In genomic region chr6:43495409-43495941, GRCh38 we compare ENCODE assay signal across 10 cellular contexts. TPM values are rescaled to one million over a fixed set of nuclear protein-coding genes. Genes with fewer than 3 reads are reported as not detected.
DNase-seq lines count a peak whose midpoint lies in the region; ATAC-seq and TF ChIP-seq lines count a peak whose summit lies in the region.
"Had no signal": no experiment of that assay in that cellular context is flagged by ENCODE, and none has a peak within 500 bp of the region (broad histone marks: within the 10 kb centered on the region; RNA-seq: fewer than 3 reads in every experiment).

No MANE protein-coding gene starts in this region.

- TF ChIP-seq POLR2A in vagina (IDR thresholded peaks at IDR 0.05) (no peak), heart left ventricle (IDR thresholded peaks at IDR 0.05) (no peak)

- TF ChIP-seq EP300 in SK-N-SH (IDR thresholded peaks at IDR 0.05; ENCODE audit: borderline replicate concordance in 1 of 2, low read depth in 1 of 2, low read length in 1 of 2): no peak

- H3K9me3 Mint-ChIP-seq in stimulated activated naive CD8-positive, alpha-beta T cell treated with anti-CD3 and anti-CD28 coated beads, Interleukin-15, amount 100 ng/mL, for 72 hours: no peaks in the 10 kb centered on the region

- no peaks in the 10 kb centered on the region for H3K9me2 ChIP-seq in SK-N-SH

- H2AFZ ChIP-seq in SK-N-SH (ENCODE audit: low read depth): no peak overlapping the region

- ATAC-seq in stimulated activated naive CD8-positive, alpha-beta T cell treated with anti-CD3 and anti-CD28 coated beads, Interleukin-15, amount 100 ng/mL, for 72 hours: peak; percentile 43
- ATAC-seq in stimulated activated naive CD8-positive, alpha-beta T cell treated with anti-CD3 and anti-CD28 coated beads, Interleukin-15, Interleukin-2, amounts not matched to agents 100 U/mL and 50 U/mL, for 24 hours: no peak
- no peak for ATAC-seq in heart left ventricle

- H3K4me1 ChIP-seq in SK-N-SH (ENCODE audit: control insufficient read depth in 1 of 2, insufficient read depth in 2 of 2, low read depth in 1 of 2, low read length in 1 of 2): peaks cover 14 to 43% of the 10 kb centered on the region in 2 experiments; a peak in 3 of 4 replicates
- H3K4me1 ChIP-seq in vagina: peaks cover 52% of the 10 kb centered on the region
- H3K4me1 ChIP-seq in heart left ventricle: peaks cover 0 to 62% (median 42%) of the 10 kb centered on the region in 12 donors

- H3K36me3 ChIP-seq in SK-N-SH (replicated peaks in 1 of 2; ENCODE audit: control insufficient read depth in 1 of 2, insufficient read depth in 2 of 2, low read length in 1 of 2) (peaks cover 12 to 22% of the 10 kb centered on the region in 2 experiments), vagina (peaks cover 0 to 26% of the 10 kb centered on the region in 2 donors), heart left ventricle (peaks cover 0 to 31% (median 25%) of the 10 kb centered on the region in 9 donors)

- CTCF ChIA-PET in SK-N-SH (lab: Yijun Ruan, JAX): interaction anchor here (0.7 to 22.4 kb wide), 10 partner anchors 8 to 160 kb away, joined by 3 to 382 read pairs (median 7); partner anchors contain the start of genes DLK2, LRRC73 and TJAP1

- H3K4me3 ChIP-seq in SK-N-SH (ENCODE audit: low read depth in 2 of 2, low read length in 1 of 2) (no peak overlapping the region), fibroblast of pulmonary artery (replicated peaks; ENCODE audit: low read depth, low read length) (no peak overlapping the region), vagina (no peak overlapping the region), heart left ventricle (no peak overlapping the region)
- H3K4me3 ChIP-seq: thoracic aorta had no signal

- H3K9me3 ChIP-seq in SK-N-SH (no peaks in the 10 kb centered on the region), vagina (no peaks in the 10 kb centered on the region), heart left ventricle (no peaks in the 10 kb centered on the region)
- H3K9me3 ChIP-seq: neutrophil, thoracic aorta had no signal

- peaks cover 27% of the 10 kb centered on the region for H3K4me1 Mint-ChIP-seq in stimulated activated naive CD8-positive, alpha-beta T cell treated with anti-CD3 and anti-CD28 coated beads, Interleukin-15, amount 100 ng/mL, for 72 hours

- H3K27me3 Mint-ChIP-seq in stimulated activated naive CD8-positive, alpha-beta T cell treated with anti-CD3 and anti-CD28 coated beads, Interleukin-15, amount 100 ng/mL, for 72 hours: no peaks in the 10 kb centered on the region

- H3K27ac ChIP-seq in SK-N-SH (ENCODE audit: low read depth in 2 of 2, low read length in 1 of 2) (no peak overlapping the region; a peak in 1 of 4 replicates), vagina (peak overlapping the region; percentile 21), heart left ventricle (peak overlapping the region in 1 of 12 donors; percentile 35)
- H3K27ac ChIP-seq: neutrophil had no signal

- no peak for DNase-seq in stimulated activated naive CD8-positive, alpha-beta T cell treated with anti-CD3 and anti-CD28 coated beads, Interleukin-15, amount 100 ng/mL, for 72 hours
- no peak for DNase-seq in stimulated activated naive CD8-positive, alpha-beta T cell treated with anti-CD3 and anti-CD28 coated beads, Interleukin-15, Interleukin-2, amounts not matched to agents 100 U/mL and 50 U/mL, for 24 hours
- no peak for DNase-seq in SK-N-SH
- no peak for DNase-seq in fibroblast of pulmonary artery (ENCODE audit: low read depth)
- DNase-seq in vagina (ENCODE audit: extremely low spot score in 2 of 2): no peak
- no peak for DNase-seq in DMS153 treated with DMSO at 0.1 percent for 48 hours (lab: John Stamatoyannopoulos, UW; ENCODE audit: unreplicated experiment)
- DNase-seq in SKM-1 treated with dmso at 0.1 percent for 144 hours (lab: John Stamatoyannopoulos, UW; ENCODE audit: unreplicated experiment): no peak
- DNase-seq in heart left ventricle: no peak

- peak overlapping the region in 1 of 2 donors; percentile 64 for H3K27ac Mint-ChIP-seq in stimulated activated naive CD8-positive, alpha-beta T cell treated with anti-CD3 and anti-CD28 coated beads, Interleukin-15, amount 100 ng/mL, for 72 hours

- intact Hi-C loops in vagina (cut with DNase I) (no loop called here), heart left ventricle (cut with DNase I) (loop anchor here in 4 of 10 donors (1.0 to 10.0 kb wide), 4 partner anchors 38 to 111 kb away; partner anchors contain the start of gene DLK2 (in 1 of the 4))

- no peaks in the 10 kb centered on the region for H3F3A ChIP-seq in SK-N-SH (replicated peaks; ENCODE audit: insufficient read depth)

- H3K79me2 ChIP-seq in SK-N-SH (ENCODE audit: insufficient read depth): peaks cover 12% of the 10 kb centered on the region; the same call in 1 of the 2 replicates

- 100% methylated on average over 3 of the region's 4 CpGs for WGBS in SK-N-SH (ENCODE audit: low lambda C conversion rate)
- WGBS in heart left ventricle, 4 donors: 62 to 78% (median 70%) methylated on average over 3 to 4 of the region's 4 CpGs

- H3K4me2 ChIP-seq in SK-N-SH: no peak overlapping the region

- H3K27me3 ChIP-seq in SK-N-SH (ENCODE audit: insufficient read depth) (no peaks in the 10 kb centered on the region), vagina (no peaks in the 10 kb centered on the region), heart left ventricle (no peaks in the 10 kb centered on the region)
- H3K27me3 ChIP-seq: neutrophil had no signal

- POLR2A ChIA-PET in SK-N-SH (lab: Yijun Ruan, JAX): interaction anchor here (0.7 kb wide), 1 partner anchor 67 kb away, joined by 3 read pairs; no protein-coding TSS in a partner anchor

- no peak overlapping the region for H3K9ac ChIP-seq in SK-N-SH

- TF ChIP-seq RAD21 in SK-N-SH (IDR thresholded peaks at IDR 0.05; ENCODE audit: low read length): no peak

- TF ChIP-seq CTCF in SK-N-SH (IDR thresholded peaks at IDR 0.05): peak; percentile 40; the same call in 1 of the 2 replicates
- TF ChIP-seq CTCF in fibroblast of pulmonary artery (IDR thresholded peaks at IDR 0.05; ENCODE audit: low read length, missing control alignments): peak; percentile 20
- peak in 1 of 3 experiments; percentile 12 for TF ChIP-seq CTCF in vagina (IDR thresholded peaks at IDR 0.05)
- TF ChIP-seq CTCF in heart left ventricle (IDR thresholded peaks at IDR 0.05): peak in 5 of 12 donors; percentile 13 to 23 (median 14)

- H4K20me1 ChIP-seq in SK-N-SH (ENCODE audit: insufficient read depth): peaks cover 26% of the 10 kb centered on the region; the same call in 1 of the 2 replicates

- no peak overlapping the region for H3K4me3 Mint-ChIP-seq in stimulated activated naive CD8-positive, alpha-beta T cell treated with anti-CD3 and anti-CD28 coated beads, Interleukin-15, amount 100 ng/mL, for 72 hours

TF ChIP-seq in SK-N-SH, 30 proteins besides CTCF, POLR2A, EP300 and RAD21 (continues in another document):
- TF ChIP-seq CHD2 (IDR thresholded peaks at IDR 0.05; ENCODE audit: low read length, partially characterized antibody): no peak
- no peak for TF ChIP-seq USF1 (IDR thresholded peaks at IDR 0.05; ENCODE audit: borderline replicate concordance, low read depth)
- TF ChIP-seq NRF1 (IDR thresholded peaks at IDR 0.05; ENCODE audit: low read depth, low read length): no peak
- TF ChIP-seq FOXJ3 (CRISPR knock-in tag; IDR thresholded peaks at IDR 0.05): no peak
- no peak for TF ChIP-seq MEF2A (IDR thresholded peaks at IDR 0.05; ENCODE audit: borderline replicate concordance, low read depth)
- TF ChIP-seq FOXM1 (IDR thresholded peaks at IDR 0.05; ENCODE audit: low read depth): no peak
- TF ChIP-seq RFX5 (IDR thresholded peaks at IDR 0.05; ENCODE audit: low read length): no peak

RNA-seq across cellular contexts. Expression of gene LRRC73, which starts 14.7 kb away (rescaled TPM):
- 0.73 and 0.89 TPM in 2 replicates for polyA plus RNA-seq in SK-N-SH (2012; rRNA removed)
- polyA plus RNA-seq in SK-N-SH (2012; cell fraction: cytosol; rRNA removed): 0.90 and 1.1 TPM in 2 replicates
- 1.4 and 1.9 TPM in 2 replicates for polyA plus RNA-seq in SK-N-SH (2012; cell fraction: nucleus; rRNA removed)
- total RNA-seq in vagina: not detected
- total RNA-seq in heart left ventricle: 1 to 10 TPM in 8 of 9 donors, under 1 TPM in 1; 0.50 to 5.1 (median 1.9) TPM
- polyA plus RNA-seq in heart left ventricle: 1 to 10 TPM in 1 of 2 donors, under 1 TPM in 1; 0.53 to 1.9 TPM

RNA-seq across cellular contexts. Expression of gene TJAP1, which starts 18.1 kb away (rescaled TPM):
- polyA plus RNA-seq in SK-N-SH (2012; rRNA removed) (30.7 and 39.5 TPM in 2 replicates), heart left ventricle (10 to 100 TPM; 16.5 TPM)
- 30.1 and 33.0 TPM in 2 replicates for polyA plus RNA-seq in SK-N-SH (2012; cell fraction: cytosol; rRNA removed)
- 119 and 134 TPM in 2 replicates for polyA plus RNA-seq in SK-N-SH (2012; cell fraction: nucleus; rRNA removed)
- total RNA-seq in vagina (27.5 TPM), heart left ventricle (10 to 100 TPM; 16.9 to 34.5 (median 19.1) TPM)

RNA-seq across cellular contexts. Expression of gene YIPF3, which starts 21.3 kb away (rescaled TPM):
- polyA plus RNA-seq in SK-N-SH (2012; rRNA removed): 219 and 248 TPM in 2 replicates
- 152 and 183 TPM in 2 replicates for polyA plus RNA-seq in SK-N-SH (2012; cell fraction: cytosol; rRNA removed)
- polyA plus RNA-seq in SK-N-SH (2012; cell fraction: nucleus; rRNA removed): 160 and 254 TPM in 2 replicates
- 80.0 TPM for total RNA-seq in vagina
- total RNA-seq in heart left ventricle: 10 to 100 TPM; 63.4 to 90.3 (median 75.3) TPM
- polyA plus RNA-seq in heart left ventricle: 100 to 1,000 TPM in 1 of 2 donors, 10 to 100 TPM in 1; 64.5 to 132 TPM

RNA-seq across cellular contexts. Expression of gene POLR1C, which starts 21.4 kb away (rescaled TPM):
- 59.1 and 80.6 TPM in 2 replicates for polyA plus RNA-seq in SK-N-SH (2012; rRNA removed)
- 57.2 and 57.4 TPM in 2 replicates for polyA plus RNA-seq in SK-N-SH (2012; cell fraction: cytosol; rRNA removed)
- polyA plus RNA-seq in SK-N-SH (2012; cell fraction: nucleus; rRNA removed): 105 and 161 TPM in 2 replicates
- 34.1 TPM for total RNA-seq in vagina
- total RNA-seq in heart left ventricle: 10 to 100 TPM in 8 of 9 donors, 1 to 10 TPM in 1; 9.5 to 20.6 (median 13.5) TPM
- 10 to 100 TPM; 11.6 to 52.9 TPM for polyA plus RNA-seq in heart left ventricle

RNA-seq across cellular contexts. Expression of gene DLK2, which starts 40.1 kb away (rescaled TPM):
- polyA plus RNA-seq in SK-N-SH (2012; rRNA removed): 1.9 and 3.9 TPM in 2 replicates
- polyA plus RNA-seq in SK-N-SH (2012; cell fraction: cytosol; rRNA removed): 1.4 and 2.0 TPM in 2 replicates
- 1.9 and 2.7 TPM in 2 replicates for polyA plus RNA-seq in SK-N-SH (2012; cell fraction: nucleus; rRNA removed)
- total RNA-seq in vagina: 3.9 TPM
- total RNA-seq in heart left ventricle: 1 to 10 TPM in 8 of 9 donors, under 1 TPM in 1; 0.61 to 4.1 (median 2.6) TPM
- polyA plus RNA-seq in heart left ventricle: 1 to 10 TPM; 3.2 to 8.1 TPM
- total RNA-seq: thoracic aorta had no signal
